17 cellular contexts compared by ENCODE assay signal in genomic region chr6:82567621-82568020, GRCh38.
"Had no signal": no experiment of that assay in that cellular context is flagged by ENCODE, and none has a peak within 500 bp of the region (broad histone marks: within the 10 kb centered on the region; RNA-seq: fewer than 3 reads in every experiment).

No MANE protein-coding gene starts in this region.

- DNase-seq: activated CD4-positive, alpha-beta T cell treated with anti-CD3 and anti-CD28 coated beads, Interleukin-2, amount 50 U/mL, for 48 hours; activated CD4-positive, CD25-positive, alpha-beta regulatory T cell treated with anti-CD3 and anti-CD28 coated beads, Interleukin-2, amount 50 U/mL, for 72 hours; activated CD8-positive, alpha-beta memory T cell treated with anti-CD3 and anti-CD28 coated beads, Interleukin-2, amount 10 ng/mL, durations not matched to agents 7 days and 5 days; activated gamma-delta T cell; activated naive CD8-positive, alpha-beta T cell treated with anti-CD3 and anti-CD28 coated beads for 36 hours; activated T-cell treated with anti-CD3 and anti-CD28 coated beads, Interleukin-2, amount 50 U/mL, for 48 hours; dermis blood vessel endothelial cell; endodermal cell; immature natural killer cell; left cardiac atrium; naive thymus-derived CD8-positive, alpha-beta T cell; right lobe of liver; stimulated activated CD4-positive, alpha-beta T cell treated with anti-CD3 and anti-CD28 coated beads, Interleukin-2, amount 100 ng/mL, for 24 hours; stimulated activated naive CD4-positive, alpha-beta T cell treated with Interleukin-2 at 50 U/mL for 16 hours; trophoblast cell had no signal

- H3K36me3 Mint-ChIP-seq: activated CD8-positive, alpha-beta memory T cell treated with anti-CD3 and anti-CD28 coated beads, Interleukin-2, amount 10 ng/mL, durations not matched to agents 7 days and 5 days; activated naive CD8-positive, alpha-beta T cell treated with anti-CD3 and anti-CD28 coated beads for 36 hours; immature natural killer cell; naive thymus-derived CD8-positive, alpha-beta T cell had no signal

- H3K4me3 ChIP-seq: lung, right lobe of liver had no signal

- H3K4me1 Mint-ChIP-seq: activated CD8-positive, alpha-beta memory T cell treated with anti-CD3 and anti-CD28 coated beads, Interleukin-2, amount 10 ng/mL, durations not matched to agents 7 days and 5 days; activated naive CD8-positive, alpha-beta T cell treated with anti-CD3 and anti-CD28 coated beads for 36 hours; immature natural killer cell; naive thymus-derived CD8-positive, alpha-beta T cell had no signal

- H3K4me1 ChIP-seq: right lobe of liver had no signal

- H3K27ac ChIP-seq: neutrophil, right lobe of liver had no signal

- ATAC-seq: activated CD8-positive, alpha-beta memory T cell treated with anti-CD3 and anti-CD28 coated beads, Interleukin-2, amount 10 ng/mL, durations not matched to agents 7 days and 5 days; left cardiac atrium; naive thymus-derived CD8-positive, alpha-beta T cell; right lobe of liver had no signal

- H3K36me3 ChIP-seq: neutrophil, right lobe of liver had no signal

- H3K9me3 Mint-ChIP-seq: activated naive CD8-positive, alpha-beta T cell treated with anti-CD3 and anti-CD28 coated beads for 36 hours; endodermal cell had no signal

- H3K9me3 ChIP-seq: neutrophil, right lobe of liver had no signal

- H3K27me3 Mint-ChIP-seq: activated naive CD8-positive, alpha-beta T cell treated with anti-CD3 and anti-CD28 coated beads for 36 hours; naive thymus-derived CD8-positive, alpha-beta T cell had no signal

- H3K4me3 Mint-ChIP-seq: activated CD8-positive, alpha-beta memory T cell treated with anti-CD3 and anti-CD28 coated beads, Interleukin-2, amount 10 ng/mL, durations not matched to agents 7 days and 5 days; activated naive CD8-positive, alpha-beta T cell treated with anti-CD3 and anti-CD28 coated beads for 36 hours; endodermal cell; immature natural killer cell; naive thymus-derived CD8-positive, alpha-beta T cell had no signal

- H3K27ac Mint-ChIP-seq: activated CD8-positive, alpha-beta memory T cell treated with anti-CD3 and anti-CD28 coated beads, Interleukin-2, amount 10 ng/mL, durations not matched to agents 7 days and 5 days; activated naive CD8-positive, alpha-beta T cell treated with anti-CD3 and anti-CD28 coated beads for 36 hours; endodermal cell; immature natural killer cell; naive thymus-derived CD8-positive, alpha-beta T cell had no signal
